8 cellular contexts compared by ENCODE assay signal in the genomic region with DNA sequence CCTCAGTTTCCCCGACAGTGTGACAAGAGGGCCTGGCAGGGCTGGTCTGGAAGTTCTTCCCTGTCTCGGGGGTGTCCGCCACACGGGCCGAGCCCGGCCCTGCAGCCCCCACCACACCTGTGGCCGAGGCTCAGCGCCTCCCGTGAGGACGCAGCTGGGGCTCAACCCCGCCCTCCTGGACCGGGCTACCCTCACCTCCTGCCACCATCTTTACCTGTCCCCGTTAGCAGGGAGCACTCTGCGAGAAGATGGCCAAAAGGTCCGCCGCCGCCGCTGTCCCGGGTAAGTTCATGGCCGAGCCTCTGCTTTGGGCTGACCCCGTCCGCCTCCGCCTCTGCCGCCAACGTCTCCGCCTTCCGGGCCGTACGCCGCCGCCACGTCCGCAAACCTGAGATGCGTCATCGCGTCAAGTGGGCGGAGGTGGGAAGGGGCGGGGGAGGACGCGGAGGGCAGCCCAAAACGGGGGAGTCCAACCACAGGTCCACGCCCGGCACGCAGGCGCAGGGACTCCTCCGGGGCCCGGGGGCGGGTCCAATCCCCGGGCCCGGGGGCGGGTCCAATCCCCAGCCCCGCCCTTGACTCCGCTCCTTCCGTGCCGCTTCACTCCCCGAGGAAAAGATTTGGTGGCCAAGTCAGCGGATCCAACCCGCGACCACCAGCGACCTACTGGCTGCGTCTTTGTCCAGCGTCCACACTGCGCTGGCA. TPM values are rescaled to one million over a fixed set of nuclear protein-coding genes. Genes with fewer than 3 reads are reported as not detected.
A peak's percentile ranks its signal among the peaks of the same experiment; 100 is the strongest.
DNase-seq lines count a peak whose midpoint lies in the region; ATAC-seq and TF ChIP-seq lines count a peak whose summit lies in the region.

Gene LYSMD3 (minus strand): TSS at position 351 of the 705 bp plus-strand sequence. CDS start 4,295 bp downstream, outside the sequence.

- peaks cover 12% of the 10 kb centered on the region for H3K36me3 Mint-ChIP-seq in endodermal cell (ENCODE audit: low read depth)

- no peak for TF ChIP-seq CTCF in endodermal cell (conservative IDR thresholded peaks at IDR 0.05)

- H3K4me3 ChIP-seq in NT2/D1 (ENCODE audit: insufficient read length, low read depth) = peak within 1 kb of the TSS; percentile 92
- H3K4me3 ChIP-seq in endodermal cell (ENCODE audit: low read length) = peak within 1 kb of the TSS; percentile 94
- H3K4me3 ChIP-seq in mesodermal cell (ENCODE audit: extremely low read depth, insufficient read depth, low read length, poor library complexity, severe bottlenecking) = peak within 1 kb of the TSS; percentile 94

- H3K4me1 Mint-ChIP-seq in endodermal cell = peaks cover 30% of the 10 kb centered on the region

- H3K9ac ChIP-seq in NT2/D1 (ENCODE audit: insufficient read length, low read depth) (peak within 1 kb of the TSS; percentile 93), endodermal cell (ENCODE audit: extremely low read depth, low read length, poor library complexity, severe bottlenecking) (peak within 1 kb of the TSS; percentile 93)

- H3K27me3 Mint-ChIP-seq in endodermal cell (ENCODE audit: insufficient read depth) = no peaks in the 10 kb centered on the region

- H3K4me3 Mint-ChIP-seq in endodermal cell = peak within 1 kb of the TSS; percentile 93

- H3K27me3 ChIP-seq in NT2/D1 (ENCODE audit: insufficient read depth, insufficient read length) = no peaks in the 10 kb centered on the region
- H3K27me3 ChIP-seq in endodermal cell (ENCODE audit: control insufficient read depth, insufficient read depth, low read length, poor library complexity, severe bottlenecking) = no peaks in the 10 kb centered on the region

- 0% methylated on average over 16 to 63 of the region's 63 CpGs for WGBS in endodermal cell (ENCODE audit: insufficient coverage in 1 of 2, insufficient read length in 1 of 2), 2 experiments
- WGBS in mesodermal cell (ENCODE audit: insufficient coverage in 2 of 2), 2 experiments = 0% methylated on average over 39 to 51 of the region's 63 CpGs

- no peaks in the 10 kb centered on the region for H3K9me3 Mint-ChIP-seq in endodermal cell

- peak; percentile 95 for DNase-seq in COLO829 (ENCODE audit: low spot score)
- peak; percentile 92 for DNase-seq in HT1080 (ENCODE audit: low read depth)
- peak; percentile 94 for DNase-seq in NT2/D1 (ENCODE audit: low read depth, low spot score)
- DNase-seq in activated CD8-positive, alpha-beta memory T cell treated with anti-CD3 and anti-CD28 coated beads, Interleukin-2, amount 50 U/mL, for 1 hour (ENCODE audit: extremely low read depth) = peak; percentile 89
- peak; percentile 99 for DNase-seq in endodermal cell
- DNase-seq in stimulated activated CD8-positive, alpha-beta memory T cell treated with anti-CD3 and anti-CD28 coated beads, Interleukin-15, amount 100 ng/mL, for 4 hours (ENCODE audit: low read depth in 2 of 2) = peak; percentile 96 to 97

- H3K27ac Mint-ChIP-seq in endodermal cell = peak within 1 kb of the TSS; percentile 97

- ATAC-seq in GM21360 (IDR thresholded peaks at IDR 0.05; ENCODE audit: unreplicated experiment) = peak; percentile 92

- H3K27ac ChIP-seq in endodermal cell (ENCODE audit: low read depth, low read length) (peak within 1 kb of the TSS; percentile 95), mesodermal cell (ENCODE audit: low read depth, low read length, severe bottlenecking) (peak within 1 kb of the TSS; percentile 94)

- peaks cover 9% of the 10 kb centered on the region for H3K36me3 ChIP-seq in NT2/D1 (ENCODE audit: insufficient read depth, insufficient read length, low read length)
- H3K36me3 ChIP-seq in endodermal cell (ENCODE audit: control insufficient read depth, insufficient read depth, low read length) = peaks cover 19% of the 10 kb centered on the region
- peaks cover 17% of the 10 kb centered on the region for H3K36me3 ChIP-seq in mesodermal cell (ENCODE audit: control insufficient read depth, insufficient read depth, low read length)

- H3K9me3 ChIP-seq in NT2/D1 (ENCODE audit: insufficient read depth, low read length) (no peaks in the 10 kb centered on the region), endodermal cell (ENCODE audit: control insufficient read depth, low read length) (no peaks in the 10 kb centered on the region), mesodermal cell (ENCODE audit: control insufficient read depth, low read length) (no peaks in the 10 kb centered on the region)

- H3K4me1 ChIP-seq in NT2/D1 (ENCODE audit: insufficient read depth, insufficient read length) (no peaks in the 10 kb centered on the region), endodermal cell (ENCODE audit: control insufficient read depth, insufficient read depth, low read length) (peaks cover 2% of the 10 kb centered on the region), mesodermal cell (ENCODE audit: control insufficient read depth, insufficient read depth, low read length, poor library complexity, severe bottlenecking) (peaks cover 4% of the 10 kb centered on the region)

RNA-seq across cellular contexts. Expression of gene LYSMD3, which starts in this region (rescaled TPM):
- total RNA-seq in HT1080 (2014; rRNA removed; shearing (Covaris generic)) = 5.7 and 12.1 TPM in 2 replicates
- 13.3 and 15.5 TPM in 2 replicates for polyA plus RNA-seq in HT1080 (2015; cell fraction: cytosol; rRNA removed)
- 9.0 and 11.6 TPM in 2 replicates for polyA plus RNA-seq in HT1080 (2015; cell fraction: nucleus; rRNA removed)
- 10 to 100 TPM; 18.2 to 18.7 TPM for total RNA-seq in endodermal cell
- polyA plus RNA-seq in endodermal cell (2013, experiment 1 of 2) = 11.3 TPM
- polyA plus RNA-seq in endodermal cell (2013, experiment 2 of 2) = 14.1 TPM
- 17.7 TPM for polyA plus RNA-seq in mesodermal cell (2013, experiment 1 of 2)
- 19.0 TPM for polyA plus RNA-seq in mesodermal cell (2013, experiment 2 of 2)

Comparison
In these comparisons a context has a peak if more than half of its experiments do, and no peak if none do; other contexts are left out.
1. Peak in every context shown above with its lines: DNase-seq, ATAC-seq, H3K4me3 ChIP-seq and H3K27ac ChIP-seq.